Comparison of ENCODE assay signal across 14 cellular contexts in genomic region chr17:74427048-74427762, GRCh38. TPM values are rescaled to one million over a fixed set of nuclear protein-coding genes. Genes with fewer than 3 reads are reported as not detected.
DNase-seq lines count a peak whose midpoint lies in the region; ATAC-seq and TF ChIP-seq lines count a peak whose summit lies in the region.
"Had no signal": no experiment of that assay in that cellular context is flagged by ENCODE, and none has a peak within 500 bp of the region (broad histone marks: within the 10 kb centered on the region; RNA-seq: fewer than 3 reads in every experiment).

No MANE protein-coding gene starts in this region.

- no peaks in the 10 kb centered on the region for H3K27me3 ChIP-seq in parathyroid adenoma (ENCODE audit: control insufficient read depth, insufficient read depth, low read length)

- H2AFZ ChIP-seq in parathyroid adenoma: peak overlapping the region; percentile 85

- DNase-seq in Calu3: peak; percentile 71
- DNase-seq in UCSD-AML1 (lab: John Stamatoyannopoulos, UW; ENCODE audit: unreplicated experiment): peak; percentile 59
- peak; percentile 52 for DNase-seq in iPS-NIHi7 (ENCODE audit: extremely low spot score)
- DNase-seq in stimulated activated naive CD4-positive, alpha-beta T cell treated with Interleukin-2 at 50 U/mL for 16 hours (lab: John Stamatoyannopoulos, UW): no peak
- DNase-seq in midbrain (lab: John Stamatoyannopoulos, UW): no peak
- DNase-seq in chondrocyte (ENCODE audit: low spot score): no peak
- DNase-seq: activated CD8-positive, alpha-beta memory T cell treated with anti-CD3 and anti-CD28 coated beads, Interleukin-2, amount 10 ng/mL, durations not matched to agents 7 days and 5 days; naive thymus-derived CD4-positive, alpha-beta T cell; NCI-H524; stimulated activated CD4-positive, alpha-beta T cell treated with anti-CD3 and anti-CD28 coated beads, Interleukin-4, amount 100 ng/mL, for 24 hours; T-helper 17 cell had no signal

- H3K4me2 ChIP-seq in parathyroid adenoma (ENCODE audit: low read length): peak overlapping the region; percentile 3

- H3K27me3 Mint-ChIP-seq in Calu3 (ENCODE audit: unreplicated experiment): no peaks in the 10 kb centered on the region
- H3K27me3 Mint-ChIP-seq in chondrocyte (ENCODE audit: low read depth): peaks cover 4% of the 10 kb centered on the region

- H3K4me3 Mint-ChIP-seq in Calu3 (ENCODE audit: low read depth, unreplicated experiment) (peak overlapping the region; percentile 29), chondrocyte (ENCODE audit: unreplicated experiment) (no peak overlapping the region)
- H3K4me3 Mint-ChIP-seq: activated CD8-positive, alpha-beta memory T cell treated with anti-CD3 and anti-CD28 coated beads, Interleukin-2, amount 10 ng/mL, durations not matched to agents 7 days and 5 days; T-helper 17 cell had no signal

- H3K4me1 Mint-ChIP-seq in Calu3 (ENCODE audit: low read depth, unreplicated experiment): peaks cover 27% of the 10 kb centered on the region
- peaks cover 38% of the 10 kb centered on the region for H3K4me1 Mint-ChIP-seq in chondrocyte (ENCODE audit: low read depth)

- no TSS peak for BruUV-seq in Calu3 (replicated peaks; lab: Mats Ljungman, UMichigan)

- CTCF ChIA-PET in Calu3 (lab: Charles Lee): interaction anchor here (0.5 kb wide), 1 partner anchor 19 kb away, joined by 3 read pairs; no protein-coding TSS in a partner anchor

- H3K79me2 ChIP-seq in parathyroid adenoma: no peaks in the 10 kb centered on the region

- H3K9me3 Mint-ChIP-seq in Calu3 (ENCODE audit: low read depth, unreplicated experiment) (no peaks in the 10 kb centered on the region), chondrocyte (ENCODE audit: low read depth) (peaks cover 2% of the 10 kb centered on the region)
- H3K9me3 Mint-ChIP-seq: naive thymus-derived CD4-positive, alpha-beta T cell had no signal

- peak overlapping the region; percentile 77 for H3K27ac ChIP-seq in parathyroid adenoma

- no peak overlapping the region for H3K9ac ChIP-seq in parathyroid adenoma

- no peaks in the 10 kb centered on the region for H3K9me3 ChIP-seq in parathyroid adenoma (ENCODE audit: control insufficient read depth, low read length)

- H3K36me3 Mint-ChIP-seq in Calu3 (ENCODE audit: insufficient read depth, unreplicated experiment) (peaks cover 28% of the 10 kb centered on the region), chondrocyte (ENCODE audit: low read depth) (no peaks in the 10 kb centered on the region)
- H3K36me3 Mint-ChIP-seq: activated CD8-positive, alpha-beta memory T cell treated with anti-CD3 and anti-CD28 coated beads, Interleukin-2, amount 10 ng/mL, durations not matched to agents 7 days and 5 days; naive thymus-derived CD4-positive, alpha-beta T cell had no signal

- H3K27ac Mint-ChIP-seq in Calu3 (ENCODE audit: unreplicated experiment) (peak overlapping the region; percentile 90), chondrocyte (ENCODE audit: unreplicated experiment) (no peak overlapping the region)
- H3K27ac Mint-ChIP-seq: activated CD8-positive, alpha-beta memory T cell treated with anti-CD3 and anti-CD28 coated beads, Interleukin-2, amount 10 ng/mL, durations not matched to agents 7 days and 5 days; T-helper 17 cell had no signal

- intact Hi-C loops in Calu3 (cut with micrococcal nuclease; ENCODE audit: unreplicated experiment): no loop called here

- no peaks in the 10 kb centered on the region for H3K36me3 ChIP-seq in parathyroid adenoma (ENCODE audit: control insufficient read depth, insufficient read depth, low read length)

- peaks cover 27% of the 10 kb centered on the region for H3K4me1 ChIP-seq in parathyroid adenoma

- no peak for TF ChIP-seq CTCF in Calu3 (IDR thresholded peaks at IDR 0.05; ENCODE audit: unreplicated experiment)
- TF ChIP-seq CTCF in parathyroid adenoma (IDR thresholded peaks at IDR 0.05): no peak
- TF ChIP-seq CTCF in chondrocyte (IDR thresholded peaks at IDR 0.05): no peak

- H3K4me3 ChIP-seq in parathyroid adenoma (ENCODE audit: low read depth, low read length): no peak overlapping the region

- no peak for ATAC-seq in GM21381 (IDR thresholded peaks at IDR 0.05; ENCODE audit: unreplicated experiment)
- ATAC-seq: activated CD8-positive, alpha-beta memory T cell treated with anti-CD3 and anti-CD28 coated beads, Interleukin-2, amount 10 ng/mL, durations not matched to agents 7 days and 5 days; naive thymus-derived CD4-positive, alpha-beta T cell; T-helper 17 cell had no signal

RNA-seq across cellular contexts. Expression of gene GPRC5C, which starts 4.7 kb away (rescaled TPM):
- total RNA-seq in Calu3 (2022) (37.3 and 48.7 TPM in 2 replicates), chondrocyte (18.0 to 47.8 TPM (median 47.0 TPM) in 3 replicates)
- total RNA-seq: activated CD8-positive, alpha-beta memory T cell treated with anti-CD3 and anti-CD28 coated beads, Interleukin-2, amount 10 ng/mL, durations not matched to agents 7 days and 5 days had no signal

RNA-seq across cellular contexts. Expression of gene CD300A, which starts 39.2 kb away (rescaled TPM):
- total RNA-seq in Calu3 (2022) (0.45 TPM in 1 of 2 replicates, not detected in the other), chondrocyte (not detected in 3 replicates)
- total RNA-seq: astrocyte had no signal

RNA-seq across cellular contexts. Expression of gene GPR142, which starts 59.9 kb away (rescaled TPM):
- total RNA-seq in Calu3 (2022) (not detected in 2 replicates), chondrocyte (not detected in 3 replicates)
- total RNA-seq: activated CD8-positive, alpha-beta memory T cell treated with anti-CD3 and anti-CD28 coated beads, Interleukin-2, amount 10 ng/mL, durations not matched to agents 7 days and 5 days; astrocyte; naive thymus-derived CD4-positive, alpha-beta T cell; T-helper 17 cell had no signal

Comparison
In these comparisons a context has a peak if more than half of its experiments do, and no peak if none do; other contexts are left out.
1. DNase-seq: peak in Calu3 (single experiment), UCSD-AML1 (single experiment) and iPS-NIHi7 (single experiment); none in stimulated activated naive CD4-positive, alpha-beta T cell treated with Interleukin-2 at 50 U/mL for 16 hours (single experiment), midbrain (single experiment) and chondrocyte (single experiment).